19 cellular contexts compared by ENCODE assay signal in genomic region chr2:163647300-163647699, GRCh38.
"Had no signal": no experiment of that assay in that cellular context is flagged by ENCODE, and none has a peak within 500 bp of the region (broad histone marks: within the 10 kb centered on the region; RNA-seq: fewer than 3 reads in every experiment).

No MANE protein-coding gene starts in this region.

- H3K27me3 ChIP-seq: body of pancreas, colonic mucosa, heart right ventricle, ovary, transverse colon had no signal

- H3K36me3 Mint-ChIP-seq: natural killer cell; stimulated activated naive B cell treated with anti-CD40 and anti-IgM and Interleukin-4, amounts not matched to agents 10 μg/mL and 1 μg/mL and 100 μg/mL, for 72 hours had no signal

- H3K4me3 ChIP-seq: body of pancreas, colonic mucosa, heart right ventricle, lower lobe of right lung, ovary, prostate gland, transverse colon had no signal

- H3K27ac Mint-ChIP-seq: activated CD4-positive, alpha-beta memory T cell treated with anti-CD3 and anti-CD28 coated beads, Interleukin-2, amount 10 ng/mL, durations not matched to agents 7 days and 5 days; activated CD4-positive, alpha-beta T cell treated with anti-CD3 and anti-CD28 coated beads, Interleukin-2, amount 10 ng/mL, durations not matched to agents 24 days and 14 days; activated naive CD8-positive, alpha-beta T cell treated with anti-CD3 and anti-CD28 coated beads, Interleukin-2, amount 50 U/mL, for 24 hours; endodermal cell; natural killer cell; stimulated activated naive B cell treated with anti-CD40 and anti-IgM and Interleukin-4, amounts not matched to agents 10 μg/mL and 1 μg/mL and 100 μg/mL, for 72 hours; T-helper 17 cell had no signal

- H3K36me3 ChIP-seq: colonic mucosa, heart right ventricle, lower lobe of right lung, ovary, prostate gland, transverse colon had no signal

- H3K9me3 ChIP-seq: body of pancreas, colonic mucosa, heart right ventricle, lower lobe of right lung, ovary, prostate gland, transverse colon had no signal

- H3K4me1 ChIP-seq: colonic mucosa, lower lobe of right lung, prostate gland, transverse colon had no signal

- H3K4me3 Mint-ChIP-seq: activated CD4-positive, alpha-beta memory T cell treated with anti-CD3 and anti-CD28 coated beads, Interleukin-2, amount 10 ng/mL, durations not matched to agents 7 days and 5 days; activated CD4-positive, alpha-beta T cell treated with anti-CD3 and anti-CD28 coated beads, Interleukin-2, amount 10 ng/mL, durations not matched to agents 24 days and 14 days; activated naive CD8-positive, alpha-beta T cell treated with anti-CD3 and anti-CD28 coated beads, Interleukin-2, amount 50 U/mL, for 24 hours; endodermal cell; natural killer cell; stimulated activated naive B cell treated with anti-CD40 and anti-IgM and Interleukin-4, amounts not matched to agents 10 μg/mL and 1 μg/mL and 100 μg/mL, for 72 hours; T-helper 17 cell had no signal

- H3K4me1 Mint-ChIP-seq: activated CD4-positive, alpha-beta memory T cell treated with anti-CD3 and anti-CD28 coated beads, Interleukin-2, amount 10 ng/mL, durations not matched to agents 7 days and 5 days; activated CD4-positive, alpha-beta T cell treated with anti-CD3 and anti-CD28 coated beads, Interleukin-2, amount 10 ng/mL, durations not matched to agents 24 days and 14 days; activated naive CD8-positive, alpha-beta T cell treated with anti-CD3 and anti-CD28 coated beads, Interleukin-2, amount 50 U/mL, for 24 hours; natural killer cell; stimulated activated naive B cell treated with anti-CD40 and anti-IgM and Interleukin-4, amounts not matched to agents 10 μg/mL and 1 μg/mL and 100 μg/mL, for 72 hours; T-helper 17 cell had no signal

- H3K27me3 Mint-ChIP-seq: activated CD4-positive, alpha-beta memory T cell treated with anti-CD3 and anti-CD28 coated beads, Interleukin-2, amount 10 ng/mL, durations not matched to agents 7 days and 5 days; activated CD4-positive, alpha-beta T cell treated with anti-CD3 and anti-CD28 coated beads, Interleukin-2, amount 10 ng/mL, durations not matched to agents 24 days and 14 days; activated naive CD8-positive, alpha-beta T cell treated with anti-CD3 and anti-CD28 coated beads, Interleukin-2, amount 50 U/mL, for 24 hours; stimulated activated naive B cell treated with anti-CD40 and anti-IgM and Interleukin-4, amounts not matched to agents 10 μg/mL and 1 μg/mL and 100 μg/mL, for 72 hours; T-helper 17 cell had no signal

- H3K9me3 Mint-ChIP-seq: activated CD4-positive, alpha-beta memory T cell treated with anti-CD3 and anti-CD28 coated beads, Interleukin-2, amount 10 ng/mL, durations not matched to agents 7 days and 5 days; activated CD4-positive, alpha-beta T cell treated with anti-CD3 and anti-CD28 coated beads, Interleukin-2, amount 10 ng/mL, durations not matched to agents 24 days and 14 days; activated naive CD8-positive, alpha-beta T cell treated with anti-CD3 and anti-CD28 coated beads, Interleukin-2, amount 50 U/mL, for 24 hours; endodermal cell; stimulated activated naive B cell treated with anti-CD40 and anti-IgM and Interleukin-4, amounts not matched to agents 10 μg/mL and 1 μg/mL and 100 μg/mL, for 72 hours had no signal

- H3K27ac ChIP-seq: colonic mucosa, lower lobe of right lung, ovary, prostate gland, transverse colon had no signal

- DNase-seq: activated CD4-positive, alpha-beta memory T cell treated with anti-CD3 and anti-CD28 coated beads, Interleukin-2, amount 10 ng/mL, durations not matched to agents 7 days and 5 days; activated CD4-positive, alpha-beta T cell treated with anti-CD3 and anti-CD28 coated beads, Interleukin-2, amount 10 ng/mL, durations not matched to agents 24 days and 14 days; activated effector memory CD4-positive, alpha-beta T cell treated with anti-CD3 and anti-CD28 coated beads, Interleukin-2, amount 50 U/mL, for 16 hours; activated naive CD4-positive, alpha-beta T cell treated with anti-CD3 and anti-CD28 coated beads, Interleukin-2, amount 50 U/mL, for 16 hours; activated naive CD8-positive, alpha-beta T cell treated with anti-CD3 and anti-CD28 coated beads, Interleukin-2, amount 50 U/mL, for 24 hours; body of pancreas; colonic mucosa; endodermal cell; heart right ventricle; islet precursor cell; lower lobe of right lung; natural killer cell; ovary; stimulated activated CD4-positive, alpha-beta T cell treated with anti-CD3 and anti-CD28 coated beads, Interleukin-2, amount 100 ng/mL, for 48 hours; stimulated activated CD8-positive, alpha-beta memory T cell treated with anti-CD3 and anti-CD28 coated beads, Interleukin-4, amount 100 ng/mL, for 48 hours; stimulated activated naive B cell treated with anti-CD40 and anti-IgM and Interleukin-4, amounts not matched to agents 10 μg/mL and 1 μg/mL and 100 μg/mL, for 72 hours; T-helper 17 cell; transverse colon had no signal
